23 cellular contexts compared by ENCODE assay signal in the genomic region with DNA sequence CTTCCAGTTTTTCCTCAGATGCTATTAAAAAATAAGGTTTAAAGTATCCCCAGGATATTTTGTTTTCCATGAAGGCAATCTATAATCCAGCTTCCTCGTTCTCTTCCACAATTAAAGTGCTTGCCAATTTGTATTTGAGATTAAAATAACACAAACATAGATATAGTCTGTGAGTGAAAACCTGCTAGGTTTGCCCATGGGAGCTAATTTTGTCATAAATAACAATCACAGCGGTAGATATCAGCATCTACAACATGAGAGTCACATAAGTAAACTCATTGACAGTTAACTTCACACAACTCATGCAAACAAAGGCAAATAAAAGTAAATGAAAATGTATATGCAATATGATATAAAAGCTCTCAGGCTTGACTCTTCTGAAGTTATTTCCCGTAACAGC.
"Had no signal": no experiment of that assay in that cellular context is flagged by ENCODE, and none has a peak within 500 bp of the region (broad histone marks: within the 10 kb centered on the region; RNA-seq: fewer than 3 reads in every experiment).

No MANE protein-coding gene starts in this region.

- H3K27ac Mint-ChIP-seq: activated CD4-positive, alpha-beta memory T cell treated with anti-CD3 and anti-CD28 coated beads for 36 hours; activated CD4-positive, alpha-beta T cell treated with anti-CD3 and anti-CD28 coated beads for 36 hours; activated CD4-positive, alpha-beta T cell treated with anti-CD3 and anti-CD28 coated beads, Interleukin-2, amount 10 ng/mL, durations not matched to agents 24 days and 14 days; activated CD8-positive, alpha-beta memory T cell treated with anti-CD3 and anti-CD28 coated beads, Interleukin-2, amount 10 ng/mL, durations not matched to agents 7 days and 5 days; activated CD8-positive, alpha-beta T cell treated with anti-CD3 and anti-CD28 coated beads, Interleukin-2, amount 10 ng/mL, durations not matched to agents 7 days and 5 days; activated naive CD4-positive, alpha-beta T cell treated with anti-CD3 and anti-CD28 coated beads, Interleukin-2, amount 10 ng/mL, durations not matched to agents 7 days and 5 days; activated naive CD4-positive, alpha-beta T cell treated with anti-CD3 and anti-CD28 coated beads, Interleukin-2, amount 50 U/mL, for 72 hours; activated naive CD8-positive, alpha-beta T cell treated with anti-CD3 and anti-CD28 coated beads, Interleukin-2, amount 10 ng/mL, durations not matched to agents 7 days and 5 days had no signal

- H3K4me1 Mint-ChIP-seq: brain had no signal

- DNase-seq: activated CD4-positive, alpha-beta memory T cell treated with anti-CD3 and anti-CD28 coated beads for 36 hours; activated CD4-positive, alpha-beta T cell treated with anti-CD3 and anti-CD28 coated beads for 36 hours; activated CD4-positive, alpha-beta T cell treated with anti-CD3 and anti-CD28 coated beads, Interleukin-2, amount 10 ng/mL, durations not matched to agents 24 days and 14 days; activated CD4-positive, CD25-positive, alpha-beta regulatory T cell; activated CD4-positive, CD25-positive, alpha-beta regulatory T cell treated with anti-CD3 and anti-CD28 coated beads, Interleukin-2, amount 50 U/mL, for 72 hours; activated CD8-positive, alpha-beta memory T cell treated with anti-CD3 and anti-CD28 coated beads, Interleukin-2, amount 10 ng/mL, durations not matched to agents 7 days and 5 days; activated CD8-positive, alpha-beta memory T cell treated with anti-CD3 and anti-CD28 coated beads, Interleukin-2, amount 50 U/mL, for 4 hours; activated CD8-positive, alpha-beta T cell treated with anti-CD3 and anti-CD28 coated beads, Interleukin-2, amount 10 ng/mL, durations not matched to agents 7 days and 5 days; activated gamma-delta T cell; activated naive CD4-positive, alpha-beta T cell; activated naive CD4-positive, alpha-beta T cell treated with anti-CD3 and anti-CD28 coated beads, Interleukin-2, amount 10 ng/mL, durations not matched to agents 7 days and 5 days; activated naive CD8-positive, alpha-beta T cell treated with anti-CD3 and anti-CD28 coated beads, Interleukin-2, amount 10 ng/mL, durations not matched to agents 7 days and 5 days; activated T-cell treated with anti-CD3 and anti-CD28 coated beads, Interleukin-2, amount 50 U/mL, for 1 hour; activated T-cell treated with anti-CD3 and anti-CD28 coated beads, Interleukin-2, amount 50 U/mL, for 48 hours; central memory CD4-positive, alpha-beta T cell; cerebellar nuclear complex; colonic mucosa; effector CD8-positive, alpha-beta T cell; foreskin fibroblast; head of caudate nucleus; hippocampal formation had no signal

- H3K9me3 Mint-ChIP-seq: activated CD4-positive, alpha-beta memory T cell treated with anti-CD3 and anti-CD28 coated beads for 36 hours; activated CD4-positive, alpha-beta T cell treated with anti-CD3 and anti-CD28 coated beads, Interleukin-2, amount 10 ng/mL, durations not matched to agents 24 days and 14 days; activated naive CD4-positive, alpha-beta T cell treated with anti-CD3 and anti-CD28 coated beads, Interleukin-2, amount 10 ng/mL, durations not matched to agents 7 days and 5 days; activated naive CD4-positive, alpha-beta T cell treated with anti-CD3 and anti-CD28 coated beads, Interleukin-2, amount 50 U/mL, for 72 hours; activated naive CD8-positive, alpha-beta T cell treated with anti-CD3 and anti-CD28 coated beads, Interleukin-2, amount 10 ng/mL, durations not matched to agents 7 days and 5 days; brain had no signal

- H3K27me3 Mint-ChIP-seq: activated CD4-positive, alpha-beta memory T cell treated with anti-CD3 and anti-CD28 coated beads for 36 hours; activated CD4-positive, alpha-beta T cell treated with anti-CD3 and anti-CD28 coated beads for 36 hours; activated CD4-positive, alpha-beta T cell treated with anti-CD3 and anti-CD28 coated beads, Interleukin-2, amount 10 ng/mL, durations not matched to agents 24 days and 14 days; activated CD8-positive, alpha-beta memory T cell treated with anti-CD3 and anti-CD28 coated beads, Interleukin-2, amount 10 ng/mL, durations not matched to agents 7 days and 5 days; activated naive CD4-positive, alpha-beta T cell treated with anti-CD3 and anti-CD28 coated beads, Interleukin-2, amount 10 ng/mL, durations not matched to agents 7 days and 5 days; activated naive CD8-positive, alpha-beta T cell treated with anti-CD3 and anti-CD28 coated beads, Interleukin-2, amount 10 ng/mL, durations not matched to agents 7 days and 5 days had no signal

- H3K36me3 Mint-ChIP-seq: activated CD4-positive, alpha-beta memory T cell treated with anti-CD3 and anti-CD28 coated beads for 36 hours; activated CD8-positive, alpha-beta memory T cell treated with anti-CD3 and anti-CD28 coated beads, Interleukin-2, amount 10 ng/mL, durations not matched to agents 7 days and 5 days; activated naive CD4-positive, alpha-beta T cell treated with anti-CD3 and anti-CD28 coated beads, Interleukin-2, amount 10 ng/mL, durations not matched to agents 7 days and 5 days; activated naive CD4-positive, alpha-beta T cell treated with anti-CD3 and anti-CD28 coated beads, Interleukin-2, amount 50 U/mL, for 72 hours; activated naive CD8-positive, alpha-beta T cell treated with anti-CD3 and anti-CD28 coated beads, Interleukin-2, amount 10 ng/mL, durations not matched to agents 7 days and 5 days; brain had no signal

- H3K4me3 Mint-ChIP-seq: activated CD4-positive, alpha-beta memory T cell treated with anti-CD3 and anti-CD28 coated beads for 36 hours; activated CD4-positive, alpha-beta T cell treated with anti-CD3 and anti-CD28 coated beads for 36 hours; activated CD4-positive, alpha-beta T cell treated with anti-CD3 and anti-CD28 coated beads, Interleukin-2, amount 10 ng/mL, durations not matched to agents 24 days and 14 days; activated CD8-positive, alpha-beta memory T cell treated with anti-CD3 and anti-CD28 coated beads, Interleukin-2, amount 10 ng/mL, durations not matched to agents 7 days and 5 days; activated CD8-positive, alpha-beta T cell treated with anti-CD3 and anti-CD28 coated beads, Interleukin-2, amount 10 ng/mL, durations not matched to agents 7 days and 5 days; activated naive CD4-positive, alpha-beta T cell treated with anti-CD3 and anti-CD28 coated beads, Interleukin-2, amount 10 ng/mL, durations not matched to agents 7 days and 5 days; activated naive CD8-positive, alpha-beta T cell treated with anti-CD3 and anti-CD28 coated beads, Interleukin-2, amount 10 ng/mL, durations not matched to agents 7 days and 5 days; brain had no signal
